Comparison of ENCODE assay signal across 24 cellular contexts in genomic region chr6:89058627-89059026, GRCh38. TPM values are rescaled to one million over a fixed set of nuclear protein-coding genes. Genes with fewer than 3 reads are reported as not detected.
"Had no signal": no experiment of that assay in that cellular context is flagged by ENCODE, and none has a peak within 500 bp of the region (broad histone marks: within the 10 kb centered on the region; RNA-seq: fewer than 3 reads in every experiment).

No MANE protein-coding gene starts in this region.

- H3K27me3 Mint-ChIP-seq: activated CD4-positive, alpha-beta memory T cell treated with anti-CD3 and anti-CD28 coated beads, Interleukin-2, amount 10 ng/mL, durations not matched to agents 7 days and 5 days; activated T-cell treated with anti-CD3 and anti-CD28 coated beads, Interleukin-2, amount 50 U/mL, for 24 hours; stimulated activated naive CD8-positive, alpha-beta T cell treated with anti-CD3 and anti-CD28 coated beads, Interleukin-15, amount 100 ng/mL, for 72 hours had no signal

- ATAC-seq: foreskin keratinocyte; left lobe of liver; right cardiac atrium; stimulated activated naive CD8-positive, alpha-beta T cell treated with anti-CD3 and anti-CD28 coated beads, Interleukin-15, amount 100 ng/mL, for 72 hours had no signal

- H3K27ac Mint-ChIP-seq: activated B cell treated with CpG ODN at 0.5 μM for 24 hours; activated CD4-positive, alpha-beta memory T cell treated with anti-CD3 and anti-CD28 coated beads, Interleukin-2, amount 10 ng/mL, durations not matched to agents 7 days and 5 days; activated naive CD8-positive, alpha-beta T cell treated with anti-CD3 and anti-CD28 coated beads, Interleukin-2, amount 10 ng/mL, durations not matched to agents 7 days and 5 days; activated T-cell treated with anti-CD3 and anti-CD28 coated beads, Interleukin-2, amount 50 U/mL, for 24 hours; activated T-helper 2 cell treated with anti-CD3 and anti-CD28 coated beads, Interferon-gamma antibody, Interleukin-2, Interleukin-4, amounts not matched to agents 10 μg/mL and 5 μg/mL and 100 μg/mL, durations not matched to agents 14 hours and 24 hours and 36 hours; brain; nephron; stimulated activated naive CD8-positive, alpha-beta T cell treated with anti-CD3 and anti-CD28 coated beads, Interleukin-15, amount 100 ng/mL, for 72 hours; T-helper 2 cell treated with Interferon-gamma antibody and Interleukin-4, amounts not matched to agents 5 μg/mL and 100 μg/mL, for 36 hours had no signal

- H3K27ac ChIP-seq: colonic mucosa, foreskin keratinocyte, prostate gland, skin epidermis had no signal

- H3K36me3 ChIP-seq: colonic mucosa, prostate gland had no signal

- H3K4me3 ChIP-seq: colonic mucosa, lung, prostate gland, skin epidermis had no signal

- H3K27me3 ChIP-seq: colonic mucosa, foreskin keratinocyte had no signal

- H3K9me3 ChIP-seq: colonic mucosa, prostate gland had no signal

- H3K9me3 Mint-ChIP-seq: activated CD4-positive, alpha-beta memory T cell treated with anti-CD3 and anti-CD28 coated beads, Interleukin-2, amount 10 ng/mL, durations not matched to agents 7 days and 5 days; activated T-cell treated with anti-CD3 and anti-CD28 coated beads, Interleukin-2, amount 50 U/mL, for 24 hours; activated T-helper 2 cell treated with anti-CD3 and anti-CD28 coated beads, Interferon-gamma antibody, Interleukin-2, Interleukin-4, amounts not matched to agents 10 μg/mL and 5 μg/mL and 100 μg/mL, durations not matched to agents 14 hours and 24 hours and 36 hours; nephron had no signal

- DNase-seq: activated B cell treated with CpG ODN at 0.5 μM for 24 hours; activated CD4-positive, alpha-beta memory T cell treated with anti-CD3 and anti-CD28 coated beads, Interleukin-2, amount 10 ng/mL, durations not matched to agents 7 days and 5 days; activated CD4-positive, alpha-beta T cell treated with anti-CD3 and anti-CD28 coated beads for 48 hours; activated naive CD4-positive, alpha-beta T cell treated with Interleukin-2 at 50 U/mL for 16 hours; activated naive CD8-positive, alpha-beta T cell treated with anti-CD3 and anti-CD28 coated beads, Interleukin-2, amount 10 ng/mL, durations not matched to agents 7 days and 5 days; activated T-cell treated with anti-CD3 and anti-CD28 coated beads, Interleukin-2, amount 50 U/mL, for 24 hours; anterior cingulate cortex; colonic mucosa; foreskin keratinocyte; hippocampal formation; kidney; midbrain; right cardiac atrium; stimulated activated CD4-positive, alpha-beta T cell treated with anti-CD3 and anti-CD28 coated beads, Interleukin-15, amount 100 ng/mL, for 24 hours; stimulated activated CD4-positive, alpha-beta T cell treated with anti-CD3 and anti-CD28 coated beads, Interleukin-2, amount 100 ng/mL, for 48 hours; stimulated activated naive CD8-positive, alpha-beta T cell treated with anti-CD3 and anti-CD28 coated beads, Interleukin-15, amount 100 ng/mL, for 72 hours had no signal

- H3K36me3 Mint-ChIP-seq: activated naive CD8-positive, alpha-beta T cell treated with anti-CD3 and anti-CD28 coated beads, Interleukin-2, amount 10 ng/mL, durations not matched to agents 7 days and 5 days; brain had no signal

- H3K4me1 Mint-ChIP-seq: activated B cell treated with CpG ODN at 0.5 μM for 24 hours; activated CD4-positive, alpha-beta memory T cell treated with anti-CD3 and anti-CD28 coated beads, Interleukin-2, amount 10 ng/mL, durations not matched to agents 7 days and 5 days; activated naive CD8-positive, alpha-beta T cell treated with anti-CD3 and anti-CD28 coated beads, Interleukin-2, amount 10 ng/mL, durations not matched to agents 7 days and 5 days; brain; nephron; stimulated activated naive CD8-positive, alpha-beta T cell treated with anti-CD3 and anti-CD28 coated beads, Interleukin-15, amount 100 ng/mL, for 72 hours had no signal

- H3K4me1 ChIP-seq: colonic mucosa, foreskin keratinocyte, prostate gland had no signal

- H3K4me3 Mint-ChIP-seq: activated B cell treated with CpG ODN at 0.5 μM for 24 hours; activated CD4-positive, alpha-beta memory T cell treated with anti-CD3 and anti-CD28 coated beads, Interleukin-2, amount 10 ng/mL, durations not matched to agents 7 days and 5 days; activated naive CD8-positive, alpha-beta T cell treated with anti-CD3 and anti-CD28 coated beads, Interleukin-2, amount 10 ng/mL, durations not matched to agents 7 days and 5 days; activated T-cell treated with anti-CD3 and anti-CD28 coated beads, Interleukin-2, amount 50 U/mL, for 24 hours; brain; nephron; stimulated activated naive CD8-positive, alpha-beta T cell treated with anti-CD3 and anti-CD28 coated beads, Interleukin-15, amount 100 ng/mL, for 72 hours; T-helper 2 cell treated with Interferon-gamma antibody and Interleukin-4, amounts not matched to agents 5 μg/mL and 100 μg/mL, for 36 hours had no signal

RNA-seq across cellular contexts. Expression of gene SRSF12, which starts 59.2 kb away (rescaled TPM):
- total RNA-seq: activated B cell treated with CpG ODN at 0.5 μM for 24 hours; activated CD4-positive, alpha-beta memory T cell treated with anti-CD3 and anti-CD28 coated beads, Interleukin-2, amount 10 ng/mL, durations not matched to agents 7 days and 5 days; activated naive CD8-positive, alpha-beta T cell treated with anti-CD3 and anti-CD28 coated beads, Interleukin-2, amount 10 ng/mL, durations not matched to agents 7 days and 5 days had no signal
